ENCODE assay signal across 17 cellular contexts in the genomic region with DNA sequence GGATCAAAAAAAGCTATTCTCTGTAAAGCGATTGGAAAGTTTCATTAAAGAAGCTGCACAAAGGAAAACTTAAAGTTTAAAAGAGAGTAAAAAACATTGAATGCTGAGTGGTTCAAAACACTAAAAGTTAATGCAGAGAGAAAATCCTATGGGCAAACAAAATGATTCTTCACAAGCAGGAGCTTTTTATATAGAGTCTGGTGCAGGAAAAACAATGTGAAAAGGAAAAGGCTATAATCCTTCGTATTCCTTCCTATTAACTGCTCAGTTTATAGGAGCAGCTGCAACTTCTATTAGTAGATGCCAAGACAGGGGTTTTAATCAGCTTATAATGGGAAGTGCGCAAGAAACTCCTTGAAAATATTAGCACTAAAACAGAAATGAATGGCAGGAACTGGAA.
A peak's percentile ranks its signal among the peaks of the same experiment; 100 is the strongest.
DNase-seq lines count a peak whose midpoint lies in the region; ATAC-seq and TF ChIP-seq lines count a peak whose summit lies in the region.
"Had no signal": no experiment of that assay in that cellular context is flagged by ENCODE, and none has a peak within 500 bp of the region (broad histone marks: within the 10 kb centered on the region; RNA-seq: fewer than 3 reads in every experiment).

No MANE protein-coding gene starts in this region.

- no peaks in the 10 kb centered on the region for H4K20me1 ChIP-seq in hepatocyte (ENCODE audit: insufficient read depth, poor library complexity, severe bottlenecking)
- H4K20me1 ChIP-seq: BLaER1 treated with 17β-estradiol and CSF1 and Interleukin-3, amounts not matched to agents 10 nM and 100 nM had no signal

- CTCF ChIA-PET in A673 (lab: Charles Lee) = no interaction called here

- H3K9me3 ChIP-seq in A673 (ENCODE audit: low read depth, low read length, poor library complexity, severe bottlenecking) (no peaks in the 10 kb centered on the region), hepatocyte (ENCODE audit: low read depth) (no peaks in the 10 kb centered on the region), thyroid gland (no peaks in the 10 kb centered on the region)
- H3K9me3 ChIP-seq: Caco-2 had no signal

- 62% methylated on average over 3 of the region's 3 CpGs for WGBS in hepatocyte (ENCODE audit: low lambda C conversion rate, missing lambda C conversion rate)
- WGBS in thyroid gland, 2 donors = 88 to 94% methylated on average over 3 of the region's 3 CpGs

- POLR2A ChIA-PET in A673 (lab: Charles Lee; ENCODE audit: low non-redundant PET) = no interaction called here

- peak overlapping the region; percentile 9 for H3K4me3 ChIP-seq in A673 (ENCODE audit: low read depth, low read length, poor library complexity, severe bottlenecking)
- no peak overlapping the region for H3K4me3 ChIP-seq in hepatocyte
- no peak overlapping the region for H3K4me3 ChIP-seq in retinal pigment epithelial cell (ENCODE audit: low read length)
- no peak overlapping the region for H3K4me3 ChIP-seq in thyroid gland (replicated peaks in 1 of 3)
- H3K4me3 ChIP-seq: BLaER1 treated with 17β-estradiol and CSF1 and Interleukin-3, amounts not matched to agents 10 nM and 100 nM had no signal

- no peak for TF ChIP-seq POLR2A in thyroid gland (IDR thresholded peaks at IDR 0.05)

- ATAC-seq in GM18498 (IDR thresholded peaks at IDR 0.05; ENCODE audit: unreplicated experiment) = no peak

- H3K79me2 ChIP-seq in hepatocyte = peaks cover 79% of the 10 kb centered on the region

- H3K27me3 ChIP-seq in A673 (replicated peaks; ENCODE audit: insufficient read depth, low read depth, low read length, poor library complexity) (no peaks in the 10 kb centered on the region), hepatocyte (no peaks in the 10 kb centered on the region), thyroid gland (no peaks in the 10 kb centered on the region)
- H3K27me3 ChIP-seq: BLaER1 treated with 17β-estradiol and CSF1 and Interleukin-3, amounts not matched to agents 10 nM and 100 nM had no signal

- peak overlapping the region; percentile 7 for H3K4me2 ChIP-seq in hepatocyte
- H3K4me2 ChIP-seq: BLaER1 treated with 17β-estradiol and CSF1 and Interleukin-3, amounts not matched to agents 10 nM and 100 nM had no signal

- TF ChIP-seq CTCF in A673 (conservative IDR thresholded peaks at IDR 0.05; ENCODE audit: low read depth, low read length) = no peak
- no peak for TF ChIP-seq CTCF in hepatocyte (IDR thresholded peaks at IDR 0.05; ENCODE audit: poor library complexity)
- TF ChIP-seq CTCF in retinal pigment epithelial cell (conservative IDR thresholded peaks at IDR 0.05; ENCODE audit: low read depth, low read length) = no peak
- TF ChIP-seq CTCF in thyroid gland (IDR thresholded peaks at IDR 0.05) = no peak

- H3K27ac ChIP-seq in A673 (ENCODE audit: low read depth, low read length, poor library complexity, severe bottlenecking) = peak overlapping the region; percentile 69
- H3K27ac ChIP-seq in hepatocyte = no peak overlapping the region
- H3K27ac ChIP-seq in thyroid gland = no peak overlapping the region
- H3K27ac ChIP-seq: BLaER1 treated with 17β-estradiol and CSF1 and Interleukin-3, amounts not matched to agents 10 nM and 100 nM; HL-60 had no signal

- no peak overlapping the region for H2AFZ ChIP-seq in hepatocyte

- H3K4me1 ChIP-seq in A673 (ENCODE audit: insufficient read depth, low read length, poor library complexity, severe bottlenecking) = peaks cover 46% of the 10 kb centered on the region
- peaks cover 5% of the 10 kb centered on the region for H3K4me1 ChIP-seq in hepatocyte (ENCODE audit: insufficient read depth)
- H3K4me1 ChIP-seq in thyroid gland = no peaks in the 10 kb centered on the region
- H3K4me1 ChIP-seq: BLaER1 treated with 17β-estradiol and CSF1 and Interleukin-3, amounts not matched to agents 10 nM and 100 nM; Caco-2 had no signal

- DNase-seq in A673 (ENCODE audit: low spot score) (peak; percentile 46), NCI-H82 (lab: John Stamatoyannopoulos, UW) (peak; percentile 68), hepatocyte (ENCODE audit: low spot score) (no peak), retinal pigment epithelial cell (ENCODE audit: low read depth) (peak; percentile 60), thyroid gland (no peak), GM19240 (ENCODE audit: insufficient read length, low spot score) (no peak), dermis blood vessel endothelial cell (no peak)
- DNase-seq: 8988T; Caco-2; CD4-positive, CD25-positive, alpha-beta regulatory T cell; DMS153; DMS79; GDM1; H9 had no signal

- H3K9me2 ChIP-seq in hepatocyte (replicated peaks; ENCODE audit: insufficient read depth) = no peaks in the 10 kb centered on the region

- H3K36me3 ChIP-seq in A673 (ENCODE audit: insufficient read depth, low read length, poor library complexity, severe bottlenecking) (no peaks in the 10 kb centered on the region), hepatocyte (replicated peaks; ENCODE audit: insufficient read depth, low read depth) (no peaks in the 10 kb centered on the region), thyroid gland (no peaks in the 10 kb centered on the region)
- H3K36me3 ChIP-seq: BLaER1 treated with 17β-estradiol and CSF1 and Interleukin-3, amounts not matched to agents 10 nM and 100 nM had no signal

- intact Hi-C loops in A673 (cut with micrococcal nuclease; ENCODE audit: unreplicated experiment) = no loop called here
- intact Hi-C loops in thyroid gland (cut with DNase I) = no loop called here

- no TSS peak for BruUV-seq in A673 (replicated peaks; lab: Mats Ljungman, UMichigan)

Comparison
In these comparisons a context has a peak if more than half of its experiments do, and no peak if none do; other contexts are left out.
1. DNase-seq: peak in A673 (single experiment), NCI-H82 (single experiment) and retinal pigment epithelial cell (single experiment); none in hepatocyte (single experiment), thyroid gland (0 of 2), GM19240 (single experiment) and dermis blood vessel endothelial cell (single experiment).